In genomic region chr3:115695081-115695480, GRCh38 we compare ENCODE assay signal across 1 cellular context.
TF ChIP-seq lines count a peak whose summit lies in the region.

No MANE protein-coding gene starts in this region.

TF ChIP-seq in SK-N-SH, 30 proteins besides CTCF, POLR2A, EP300 and RAD21 (continued from another document):
- TF ChIP-seq PBX3 (IDR thresholded peaks at IDR 0.05) (no peak), GATA2 (CRISPR knock-in tag; IDR thresholded peaks at IDR 0.05) (no peak), TCF12 (IDR thresholded peaks at IDR 0.05) (no peak), FOSL2 (IDR thresholded peaks at IDR 0.05; ENCODE audit: borderline replicate concordance, low read depth) (no peak), EZH2phosphoT487 (IDR thresholded peaks at IDR 0.05; ENCODE audit: borderline replicate concordance, low read depth) (no peak), TAF1 (IDR thresholded peaks at IDR 0.05; ENCODE audit: borderline replicate concordance, low read depth, low read length) (no peak), USF1 (IDR thresholded peaks at IDR 0.05; ENCODE audit: borderline replicate concordance, low read depth) (no peak), YY1 (IDR thresholded peaks at IDR 0.05; ENCODE audit: low read depth) (no peak), SIN3A (IDR thresholded peaks at IDR 0.05; ENCODE audit: borderline replicate concordance, low read depth, low read length) (no peak), RXRA (IDR thresholded peaks at IDR 0.05; ENCODE audit: borderline replicate concordance, low read depth) (no peak), NRF1 (IDR thresholded peaks at IDR 0.05; ENCODE audit: low read depth, low read length) (no peak), GABPA (IDR thresholded peaks at IDR 0.05; ENCODE audit: low read depth) (no peak), POLR2AphosphoS5 (IDR thresholded peaks at IDR 0.05; ENCODE audit: low read depth, low read length) (no peak)
